23 cellular contexts compared by ENCODE assay signal in genomic region chr17:20979792-20980083, GRCh38.
"Had no signal": no experiment of that assay in that cellular context is flagged by ENCODE, and none has a peak within 500 bp of the region (broad histone marks: within the 10 kb centered on the region; RNA-seq: fewer than 3 reads in every experiment).

No MANE protein-coding gene starts in this region.

- H3K4me3 Mint-ChIP-seq: activated CD4-positive, alpha-beta memory T cell treated with anti-CD3 and anti-CD28 coated beads, Interleukin-2, amount 10 ng/mL, durations not matched to agents 7 days and 5 days; activated CD4-positive, alpha-beta T cell treated with anti-CD3 and anti-CD28 coated beads for 36 hours; activated naive CD8-positive, alpha-beta T cell treated with anti-CD3 and anti-CD28 coated beads, Interleukin-2, amount 10 ng/mL, durations not matched to agents 7 days and 5 days; activated T-cell treated with anti-CD3 and anti-CD28 coated beads, Interleukin-2, amount 50 U/mL, for 72 hours had no signal

- DNase-seq: activated CD4-positive, alpha-beta memory T cell treated with anti-CD3 and anti-CD28 coated beads, Interleukin-2, amount 10 ng/mL, durations not matched to agents 7 days and 5 days; activated CD4-positive, alpha-beta T cell treated with anti-CD3 and anti-CD28 coated beads for 36 hours; activated CD4-positive, alpha-beta T cell treated with anti-CD3 and anti-CD28 coated beads, Interleukin-2, amount 50 U/mL, for 1 hour; activated CD4-positive, CD25-positive, alpha-beta regulatory T cell; activated naive CD4-positive, alpha-beta T cell treated with anti-CD3 and anti-CD28 coated beads, Interleukin-2, amount 50 U/mL, for 16 hours; activated naive CD8-positive, alpha-beta T cell treated with anti-CD3 and anti-CD28 coated beads, Interleukin-2, amount 10 ng/mL, durations not matched to agents 7 days and 5 days; activated T-cell treated with anti-CD3 and anti-CD28 coated beads, Interleukin-2, amount 50 U/mL, for 72 hours; adrenal gland; anterior cingulate cortex; cerebellar nuclear complex; MM.1S; NCI-H1105; NCI-H1436; NCI-H1694 treated with DMSO at 0.1 percent for 48 hours; NCI-H2029 treated with DMSO at 0.1 percent for 48 hours; NCI-H748 treated with DMSO at 0.1 percent for 48 hours; NK-92 treated with Interleukin-12 subunit alpha and Interleukin-12 subunit beta, amount 100 ng/mL, for 24 hours; Peyer's patch; Right ventricle myocardium superior; SJCRH30; SK-N-SH; T-helper 1 cell had no signal

- H3K4me1 Mint-ChIP-seq: activated CD4-positive, alpha-beta memory T cell treated with anti-CD3 and anti-CD28 coated beads, Interleukin-2, amount 10 ng/mL, durations not matched to agents 7 days and 5 days; activated CD4-positive, alpha-beta T cell treated with anti-CD3 and anti-CD28 coated beads for 36 hours; activated naive CD8-positive, alpha-beta T cell treated with anti-CD3 and anti-CD28 coated beads, Interleukin-2, amount 10 ng/mL, durations not matched to agents 7 days and 5 days had no signal

- H3K9me3 Mint-ChIP-seq: activated CD4-positive, alpha-beta memory T cell treated with anti-CD3 and anti-CD28 coated beads, Interleukin-2, amount 10 ng/mL, durations not matched to agents 7 days and 5 days; activated naive CD8-positive, alpha-beta T cell treated with anti-CD3 and anti-CD28 coated beads, Interleukin-2, amount 10 ng/mL, durations not matched to agents 7 days and 5 days; activated T-cell treated with anti-CD3 and anti-CD28 coated beads, Interleukin-2, amount 50 U/mL, for 72 hours; activated T-helper 2 cell treated with anti-CD3 and anti-CD28 coated beads, Interferon-gamma antibody, Interleukin-2, Interleukin-4, amounts not matched to agents 10 μg/mL and 5 μg/mL and 100 μg/mL, durations not matched to agents 14 hours and 24 hours and 36 hours had no signal

- H3K36me3 Mint-ChIP-seq: activated naive CD8-positive, alpha-beta T cell treated with anti-CD3 and anti-CD28 coated beads, Interleukin-2, amount 10 ng/mL, durations not matched to agents 7 days and 5 days had no signal

- H3K27ac Mint-ChIP-seq: activated CD4-positive, alpha-beta memory T cell treated with anti-CD3 and anti-CD28 coated beads, Interleukin-2, amount 10 ng/mL, durations not matched to agents 7 days and 5 days; activated CD4-positive, alpha-beta T cell treated with anti-CD3 and anti-CD28 coated beads for 36 hours; activated naive CD8-positive, alpha-beta T cell treated with anti-CD3 and anti-CD28 coated beads, Interleukin-2, amount 10 ng/mL, durations not matched to agents 7 days and 5 days; activated T-cell treated with anti-CD3 and anti-CD28 coated beads, Interleukin-2, amount 50 U/mL, for 72 hours; activated T-helper 2 cell treated with anti-CD3 and anti-CD28 coated beads, Interferon-gamma antibody, Interleukin-2, Interleukin-4, amounts not matched to agents 10 μg/mL and 5 μg/mL and 100 μg/mL, durations not matched to agents 14 hours and 24 hours and 36 hours had no signal
